Comparison of ENCODE assay signal across 10 cellular contexts in the genomic region with DNA sequence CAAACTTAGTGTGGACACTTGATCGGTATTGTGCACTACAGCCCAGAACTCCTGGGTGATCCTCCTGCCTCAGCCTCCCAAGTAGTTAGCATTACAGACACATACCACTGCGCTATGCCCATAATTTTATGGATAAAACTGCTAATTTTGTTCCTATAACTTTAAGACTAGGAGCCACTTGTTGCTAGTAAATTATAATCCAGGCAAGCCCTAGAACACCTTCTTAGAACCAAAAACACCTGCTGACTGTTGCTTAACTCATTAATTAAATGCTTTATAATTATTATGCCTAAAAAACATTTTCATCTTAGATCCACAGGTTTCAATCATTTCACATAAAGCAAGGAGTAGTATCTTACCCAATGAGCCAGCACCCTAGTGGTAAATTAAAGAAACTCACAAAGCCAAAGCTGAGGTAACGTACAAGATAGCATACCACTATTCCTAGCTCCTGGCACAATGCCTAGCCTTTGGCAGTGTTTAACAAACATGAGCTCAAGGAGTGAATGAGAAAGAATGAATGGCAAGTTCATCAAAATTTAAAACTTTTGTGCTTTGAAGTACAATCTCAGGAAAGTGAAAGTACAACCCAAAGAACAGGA. TPM values are rescaled to one million over a fixed set of nuclear protein-coding genes. Genes with fewer than 3 reads are reported as not detected.
DNase-seq lines count a peak whose midpoint lies in the region; ATAC-seq, FAIRE-seq and TF ChIP-seq lines count a peak whose summit lies in the region.
"Had no signal": no experiment of that assay in that cellular context is flagged by ENCODE, and none has a peak within 500 bp of the region (broad histone marks: within the 10 kb centered on the region; RNA-seq: fewer than 3 reads in every experiment).

No MANE protein-coding gene starts in this region.

- no peak for TF ChIP-seq EP300 in suprapubic skin (IDR thresholded peaks at IDR 0.05)

- peaks cover 55% of the 10 kb centered on the region for H3K36me3 ChIP-seq in DND-41 (ENCODE audit: insufficient read depth, low read length)
- peaks cover 27% of the 10 kb centered on the region for H3K36me3 ChIP-seq in suprapubic skin
- H3K36me3 ChIP-seq in vagina = peaks cover 0 to 8% of the 10 kb centered on the region in 2 donors

- TF ChIP-seq CTCF in DND-41 (IDR thresholded peaks at IDR 0.05; ENCODE audit: borderline replicate concordance, extremely low read depth, low read length, poor library complexity, severe bottlenecking) = peak; percentile 26
- TF ChIP-seq CTCF in suprapubic skin (IDR thresholded peaks at IDR 0.05) = no peak
- TF ChIP-seq CTCF in vagina (IDR thresholded peaks at IDR 0.05) = no peak

- H3K27ac Mint-ChIP-seq in activated T-helper 1 cell treated with anti-CD3 and anti-CD28 coated beads, Interleukin-12 subunit alpha, Interleukin-12 subunit beta, Interleukin-2, Interleukin-4 antibody, amounts not matched to agents 30 ng/mL and 10 ng/mL and 1 ng/mL, durations not matched to agents 14 hours and 24 hours and 36 hours = no peak overlapping the region

- intact Hi-C loops in activated T-helper 1 cell treated with anti-CD3 and anti-CD28 coated beads, Interleukin-12 subunit alpha, Interleukin-12 subunit beta, Interleukin-2, Interleukin-4 antibody, amounts not matched to agents 30 ng/mL and 10 ng/mL and 1 ng/mL, durations not matched to agents 14 hours and 24 hours and 36 hours (cut with micrococcal nuclease) = no loop called here
- intact Hi-C loops in vagina (cut with DNase I) = loop anchor here (5.0 kb wide), 1 partner anchor 532 kb away; no protein-coding TSS in a partner anchor

- peak; percentile 64 for ATAC-seq in DND-41 (ENCODE audit: insufficient read depth, low read depth)
- ATAC-seq in GM21786 (IDR thresholded peaks at IDR 0.05; ENCODE audit: unreplicated experiment) = no peak

- TF ChIP-seq POLR2A in suprapubic skin (IDR thresholded peaks at IDR 0.05) (no peak), vagina (IDR thresholded peaks at IDR 0.05) (no peak)

- H3K9ac ChIP-seq in DND-41 (ENCODE audit: low read depth, low read length) = no peak overlapping the region

- H3K27me3 ChIP-seq in DND-41 (ENCODE audit: insufficient read depth, low read length, poor library complexity) (no peaks in the 10 kb centered on the region), suprapubic skin (no peaks in the 10 kb centered on the region), vagina (no peaks in the 10 kb centered on the region)

- H3K4me3 ChIP-seq in DND-41 (ENCODE audit: low read depth in 1 of 2, low read length in 2 of 2) (no peak overlapping the region), suprapubic skin (no peak overlapping the region), vagina (no peak overlapping the region)

- peaks cover 73% of the 10 kb centered on the region for H3K79me2 ChIP-seq in DND-41 (ENCODE audit: insufficient read depth, low read length)

- H3K9me3 ChIP-seq in DND-41 (ENCODE audit: insufficient read depth, low read length, severe bottlenecking) = no peaks in the 10 kb centered on the region
- no peaks in the 10 kb centered on the region for H3K9me3 ChIP-seq in suprapubic skin
- H3K9me3 ChIP-seq in vagina = no peaks in the 10 kb centered on the region

- no peaks in the 10 kb centered on the region for H3K27me3 Mint-ChIP-seq in activated T-helper 1 cell treated with anti-CD3 and anti-CD28 coated beads, Interleukin-12 subunit alpha, Interleukin-12 subunit beta, Interleukin-2, Interleukin-4 antibody, amounts not matched to agents 30 ng/mL and 10 ng/mL and 1 ng/mL, durations not matched to agents 14 hours and 24 hours and 36 hours (ENCODE audit: insufficient read depth)

- H3K27ac ChIP-seq in DND-41 (ENCODE audit: low read length) (no peak overlapping the region), suprapubic skin (no peak overlapping the region), vagina (no peak overlapping the region)

- no peaks in the 10 kb centered on the region for H3K9me3 Mint-ChIP-seq in activated T-helper 1 cell treated with anti-CD3 and anti-CD28 coated beads, Interleukin-12 subunit alpha, Interleukin-12 subunit beta, Interleukin-2, Interleukin-4 antibody, amounts not matched to agents 30 ng/mL and 10 ng/mL and 1 ng/mL, durations not matched to agents 14 hours and 24 hours and 36 hours

- no peak for DNase-seq in DND-41
- DNase-seq in KBM-7 = peak; percentile 18
- DNase-seq in activated T-helper 1 cell treated with anti-CD3 and anti-CD28 coated beads, Interleukin-12 subunit alpha, Interleukin-12 subunit beta, Interleukin-2, Interleukin-4 antibody, amounts not matched to agents 30 ng/mL and 10 ng/mL and 1 ng/mL, durations not matched to agents 14 hours and 24 hours and 36 hours (ENCODE audit: low spot score) = no peak
- DNase-seq in kidney glomerular epithelial cell (lab: John Stamatoyannopoulos, UW) = peak; percentile 41
- no peak for DNase-seq in suprapubic skin (ENCODE audit: low spot score in 2 of 2)
- no peak for DNase-seq in urothelium cell line (ENCODE audit: low spot score)
- DNase-seq in vagina (ENCODE audit: extremely low spot score in 2 of 2) = no peak
- DNase-seq: stimulated activated CD4-positive, alpha-beta T cell treated with anti-CD3 and anti-CD28 coated beads, Interleukin-2, amount 100 ng/mL, for 48 hours had no signal

- H3K4me3 Mint-ChIP-seq in activated T-helper 1 cell treated with anti-CD3 and anti-CD28 coated beads, Interleukin-12 subunit alpha, Interleukin-12 subunit beta, Interleukin-2, Interleukin-4 antibody, amounts not matched to agents 30 ng/mL and 10 ng/mL and 1 ng/mL, durations not matched to agents 14 hours and 24 hours and 36 hours = peak overlapping the region; percentile 11

- H3K4me2 ChIP-seq in DND-41 (ENCODE audit: insufficient read depth, low read length) = no peak overlapping the region

- FAIRE-seq in urothelium cell line (lab: Jason Lieb, UNC) = no peak
- FAIRE-seq: GM18507 had no signal

- peaks cover 37% of the 10 kb centered on the region for H3K36me3 Mint-ChIP-seq in activated T-helper 1 cell treated with anti-CD3 and anti-CD28 coated beads, Interleukin-12 subunit alpha, Interleukin-12 subunit beta, Interleukin-2, Interleukin-4 antibody, amounts not matched to agents 30 ng/mL and 10 ng/mL and 1 ng/mL, durations not matched to agents 14 hours and 24 hours and 36 hours (ENCODE audit: low read depth)

- H3K4me1 Mint-ChIP-seq in activated T-helper 1 cell treated with anti-CD3 and anti-CD28 coated beads, Interleukin-12 subunit alpha, Interleukin-12 subunit beta, Interleukin-2, Interleukin-4 antibody, amounts not matched to agents 30 ng/mL and 10 ng/mL and 1 ng/mL, durations not matched to agents 14 hours and 24 hours and 36 hours (ENCODE audit: low read depth) = peaks cover 27% of the 10 kb centered on the region

- in situ Hi-C loops in KBM-7 (cut with MboI; ENCODE audit: low pct_unique_long_range_greater_than_20kb, low sequenced_read_pairs) = no loop called here

- H3K4me1 ChIP-seq in DND-41 (ENCODE audit: insufficient read depth, low read length) (peaks cover 44% of the 10 kb centered on the region), suprapubic skin (peaks cover 14% of the 10 kb centered on the region), vagina (peaks cover 23% of the 10 kb centered on the region)

- H4K20me1 ChIP-seq in DND-41 (ENCODE audit: insufficient read depth, low read length) = peaks cover 7% of the 10 kb centered on the region; the same call in 1 of the 2 replicates

- 70% methylated on average over 3 of the region's 3 CpGs for WGBS in suprapubic skin

- H2AFZ ChIP-seq in DND-41 (ENCODE audit: low read depth, low read length) = no peak overlapping the region

RNA-seq across cellular contexts. Expression of a gene that starts 5.4 kb away (rescaled TPM):
- 80.1 and 88.2 TPM in 2 replicates for total RNA-seq in activated T-helper 1 cell treated with anti-CD3 and anti-CD28 coated beads, Interleukin-12 subunit alpha, Interleukin-12 subunit beta, Interleukin-2, Interleukin-4 antibody, amounts not matched to agents 30 ng/mL and 10 ng/mL and 1 ng/mL, durations not matched to agents 14 hours and 24 hours and 36 hours
- total RNA-seq in suprapubic skin = 10 to 100 TPM; 48.7 to 63.7 (median 51.9) TPM
- total RNA-seq in vagina = 44.9 TPM

RNA-seq across cellular contexts. Expression of a gene that starts 5.5 kb away (rescaled TPM):
- 13.2 and 16.9 TPM in 2 replicates for total RNA-seq in activated T-helper 1 cell treated with anti-CD3 and anti-CD28 coated beads, Interleukin-12 subunit alpha, Interleukin-12 subunit beta, Interleukin-2, Interleukin-4 antibody, amounts not matched to agents 30 ng/mL and 10 ng/mL and 1 ng/mL, durations not matched to agents 14 hours and 24 hours and 36 hours
- total RNA-seq in suprapubic skin (10 to 100 TPM in 1 of 4 donors, 1 to 10 TPM in 3; 8.5 to 13.2 (median 9.4) TPM), vagina (6.9 TPM)

Comparison
In these comparisons a context has a peak if more than half of its experiments do, and no peak if none do; other contexts are left out.
1. DNase-seq: peak in KBM-7 (single experiment) and kidney glomerular epithelial cell (single experiment); none in DND-41 (single experiment), activated T-helper 1 cell treated with anti-CD3 and anti-CD28 coated beads, Interleukin-12 subunit alpha, Interleukin-12 subunit beta, Interleukin-2, Interleukin-4 antibody, amounts not matched to agents 30 ng/mL and 10 ng/mL and 1 ng/mL, durations not matched to agents 14 hours and 24 hours and 36 hours (single experiment), suprapubic skin (0 of 2), urothelium cell line (single experiment) and vagina (0 of 2).